ENCODE assay signal across 8 cellular contexts in genomic region chr18:48948112-48949050, GRCh38. TPM values are rescaled to one million over a fixed set of nuclear protein-coding genes. Genes with fewer than 3 reads are reported as not detected.
A peak's percentile ranks its signal among the peaks of the same experiment; 100 is the strongest.
DNase-seq lines count a peak whose midpoint lies in the region; ATAC-seq and TF ChIP-seq lines count a peak whose summit lies in the region.

No MANE protein-coding gene starts in this region.

- H3K4me3 ChIP-seq in BJ (ENCODE audit: low read depth, low read length): peak overlapping the region; percentile 90
- peak overlapping the region; percentile 91 for H3K4me3 ChIP-seq in H7 (ENCODE audit: insufficient read depth, low read depth, low read length)
- peak overlapping the region; percentile 75 for H3K4me3 ChIP-seq in PC-9
- peak overlapping the region; percentile 56 to 91 (median 79) for H3K4me3 ChIP-seq in adrenal gland
- H3K4me3 ChIP-seq in right atrium auricular region: peak overlapping the region; percentile 73 to 97
- H3K4me3 ChIP-seq in psoas muscle: peak overlapping the region; percentile 79

- H4K20me1 ChIP-seq in PC-9 (ENCODE audit: insufficient read depth): peaks cover 57% of the 10 kb centered on the region

- no peaks in the 10 kb centered on the region for H3K27me3 ChIP-seq in BJ (ENCODE audit: control insufficient read depth, insufficient read depth, low read length)
- H3K27me3 ChIP-seq in H7 (ENCODE audit: control insufficient read depth, insufficient read depth, low read length): no peaks in the 10 kb centered on the region; the same call in 1 of the 2 replicates
- no peaks in the 10 kb centered on the region for H3K27me3 ChIP-seq in PC-9 (ENCODE audit: insufficient read depth, low read depth)
- H3K27me3 ChIP-seq in adrenal gland: no peaks in the 10 kb centered on the region
- H3K27me3 ChIP-seq in right atrium auricular region: no peaks in the 10 kb centered on the region
- no peaks in the 10 kb centered on the region for H3K27me3 ChIP-seq in psoas muscle (ENCODE audit: insufficient read depth in 3 of 3, low read length in 2 of 3)

- TF ChIP-seq CTCF in BJ (IDR thresholded peaks at IDR 0.05; ENCODE audit: insufficient read depth, low read depth, low read length) (no peak), PC-9 (conservative IDR thresholded peaks at IDR 0.05) (no peak), adrenal gland (IDR thresholded peaks at IDR 0.05) (peak in 1 of 6 experiments; percentile 6), right atrium auricular region (IDR thresholded peaks at IDR 0.05) (peak in 1 of 2 donors; percentile 24), psoas muscle (IDR thresholded peaks at IDR 0.05) (no peak)

- no peaks in the 10 kb centered on the region for H3K9me2 ChIP-seq in PC-9 (ENCODE audit: insufficient read depth)

- TF ChIP-seq POLR2A in adrenal gland (IDR thresholded peaks at IDR 0.05): peak in 1 of 2 donors; percentile 64

- H3K4me2 ChIP-seq in PC-9: peak overlapping the region; percentile 100

- DNase-seq in BJ (ENCODE audit: low read depth): no peak
- DNase-seq in H7: peak; percentile 88
- DNase-seq in PC-9: peak; percentile 49 to 62
- peak; percentile 64 to 82 (median 66) for DNase-seq in adrenal gland
- DNase-seq in right atrium auricular region (ENCODE audit: low spot score): no peak
- peak; percentile 43 to 75 for DNase-seq in psoas muscle
- no peak for DNase-seq in T-helper 9 cell

- peaks cover 30% of the 10 kb centered on the region for H3F3A ChIP-seq in PC-9 (ENCODE audit: insufficient read depth, low read depth)

- intact Hi-C loops in PC-9 (cut with micrococcal nuclease; ENCODE audit: unreplicated experiment) (loop anchor here (2.0 to 5.0 kb wide), 2 partner anchors 114 to 171 kb away; no protein-coding TSS in a partner anchor), adrenal gland (cut with DNase I) (loop anchor here (10.0 kb wide), 4 partner anchors 114 to 274 kb away; no protein-coding TSS in a partner anchor), psoas muscle (cut with DNase I) (loop anchor here in 1 of 2 donors (5.0 kb wide), 1 partner anchor 176 kb away; no protein-coding TSS in a partner anchor)

- WGBS in adrenal gland, 4 donors: 2 to 3% (median 2%) methylated on average over 17 to 52 of the region's 52 CpGs
- 30 to 44% (median 32%) methylated on average over 49 to 52 of the region's 52 CpGs for WGBS in psoas muscle, 3 donors

- H3K4me1 ChIP-seq in PC-9 (replicated peaks; ENCODE audit: insufficient read depth) (peaks cover 53% of the 10 kb centered on the region), adrenal gland (replicated peaks in 1 of 2) (peaks cover 44 to 55% of the 10 kb centered on the region in 2 donors), right atrium auricular region (peaks cover 0 to 57% of the 10 kb centered on the region in 2 donors), psoas muscle (peaks cover 53% of the 10 kb centered on the region)

- no peak overlapping the region for H2AFZ ChIP-seq in PC-9

- no peak for ATAC-seq in psoas muscle
- no peak for ATAC-seq in HG02642 (IDR thresholded peaks at IDR 0.05; ENCODE audit: poor library complexity, unreplicated experiment)

- CTCF ChIA-PET in BJ (lab: Yijun Ruan, JAX) (interaction anchor here (0.7 to 0.9 kb wide), 4 partner anchors 14 to 99 kb away, joined by 3 to 4 read pairs (median 3); no protein-coding TSS in a partner anchor), PC-9 (lab: Charles Lee) (interaction anchor here (0.6 kb wide), 2 partner anchors 231 to 467 kb away, joined by 3 to 8 read pairs; no protein-coding TSS in a partner anchor)

- H3K79me2 ChIP-seq in PC-9 (ENCODE audit: low read depth): peaks cover 81% of the 10 kb centered on the region

- H3K27ac ChIP-seq in PC-9 (0 out of 2 replicates have a peak overlapping the region, but pooled peaks have one; percentile 39), adrenal gland (peak overlapping the region in 4 of 5 donors; percentile 69 to 99 (median 88)), right atrium auricular region (peak overlapping the region; percentile 98 to 99), psoas muscle (peak overlapping the region; percentile 99)

- H3K9me3 ChIP-seq in PC-9 (ENCODE audit: insufficient read depth, low read depth) (no peaks in the 10 kb centered on the region), adrenal gland (replicated peaks in 1 of 3) (no peaks in the 10 kb centered on the region), right atrium auricular region (no peaks in the 10 kb centered on the region), psoas muscle (no peaks in the 10 kb centered on the region)

- POLR2A ChIA-PET in BJ (lab: Charles Lee) (interaction anchor here (0.7 kb wide), 1 partner anchor 147 kb away, joined by 3 read pairs; no protein-coding TSS in a partner anchor), PC-9 (lab: Charles Lee; ENCODE audit: unreplicated experiment) (interaction anchor here (0.6 to 1.0 kb wide), 3 partner anchors 11 to 493 kb away, joined by 3 to 6 read pairs (median 6); no protein-coding TSS in a partner anchor)

- no TSS peak for BruUV-seq in PC-9 (replicated peaks; lab: Mats Ljungman, UMichigan)

- H3K36me3 ChIP-seq in BJ (ENCODE audit: control insufficient read depth, insufficient read depth, low read length): peaks cover 8% of the 10 kb centered on the region
- H3K36me3 ChIP-seq in H7 (replicated peaks; ENCODE audit: control insufficient read depth, insufficient read depth, low read length): peaks cover 25% of the 10 kb centered on the region
- 0 out of 2 replicates have a peak, but pooled peaks cover 12% of the 10 kb centered on the region for H3K36me3 ChIP-seq in PC-9 (ENCODE audit: low read depth)
- no peaks in the 10 kb centered on the region for H3K36me3 ChIP-seq in adrenal gland (replicated peaks in 1 of 2)
- H3K36me3 ChIP-seq in right atrium auricular region: peaks cover 5% of the 10 kb centered on the region
- no peaks in the 10 kb centered on the region for H3K36me3 ChIP-seq in psoas muscle (ENCODE audit: insufficient read depth in 1 of 2, low read depth in 1 of 2)

RNA-seq across cellular contexts. Expression of gene SMAD7, which starts 2.4 kb away (rescaled TPM):
- 21.0 and 24.2 TPM in 2 replicates for polyA plus RNA-seq in BJ (2011; rRNA removed)
- polyA minus RNA-seq in BJ (2011; rRNA and poly(A)+ RNA removed): 38.7 and 56.0 TPM in 2 replicates
- 78.3 and 80.4 TPM in 2 replicates for total RNA-seq in H7 (2014; rRNA removed; shearing (Covaris generic))
- total RNA-seq in PC-9 (2021): 5.0 and 5.8 TPM in 2 replicates
- total RNA-seq in adrenal gland: 10 to 100 TPM; 14.5 to 68.3 (median 25.5) TPM
- polyA plus RNA-seq in adrenal gland: 10 to 100 TPM in 1 of 3 donors, 1 to 10 TPM in 2; 6.1 to 12.6 (median 8.2) TPM
- total RNA-seq in right atrium auricular region: 10 to 100 TPM; 55.1 to 98.1 TPM
- total RNA-seq in psoas muscle: 10 to 100 TPM in 2 of 4 donors, 1 to 10 TPM in 2; 8.4 to 14.7 (median 10.4) TPM
- 1 to 10 TPM; 5.4 to 6.1 (median 5.8) TPM for polyA plus RNA-seq in psoas muscle

Comparison
In these comparisons a context has a peak if more than half of its experiments do, and no peak if none do; other contexts are left out.
1. DNase-seq: peak in H7 (single experiment), PC-9 (2 of 2), adrenal gland (7 of 7) and psoas muscle (2 of 2); none in BJ (single experiment), right atrium auricular region (single experiment) and T-helper 9 cell (single experiment).
2. H3K27ac ChIP-seq: peak in every context shown above with its lines; median percentile 99 in psoas muscle; 98 in right atrium auricular region; 88 in adrenal gland; 39 in PC-9.
3. Peak in every context shown above with its lines, with median percentiles within 50 percentile points of each other: H3K4me3 ChIP-seq.